In genomic region chr2:27790796-27791195, GRCh38 we compare ENCODE assay signal across 4 cellular contexts.
"Had no signal": no experiment of that assay in that cellular context is flagged by ENCODE, and none has a peak within 500 bp of the region (broad histone marks: within the 10 kb centered on the region; RNA-seq: fewer than 3 reads in every experiment).

No MANE protein-coding gene starts in this region.

- H3K4me2 ChIP-seq: GM23338 had no signal

- H3K4me3 ChIP-seq: GM23338 had no signal

- ATAC-seq: GM23338 had no signal

- DNase-seq: H9, HCEC 1CT, KBM-7 had no signal

- H2AFZ ChIP-seq: GM23338 had no signal
